Comparison of ENCODE assay signal across 14 cellular contexts in the genomic region with DNA sequence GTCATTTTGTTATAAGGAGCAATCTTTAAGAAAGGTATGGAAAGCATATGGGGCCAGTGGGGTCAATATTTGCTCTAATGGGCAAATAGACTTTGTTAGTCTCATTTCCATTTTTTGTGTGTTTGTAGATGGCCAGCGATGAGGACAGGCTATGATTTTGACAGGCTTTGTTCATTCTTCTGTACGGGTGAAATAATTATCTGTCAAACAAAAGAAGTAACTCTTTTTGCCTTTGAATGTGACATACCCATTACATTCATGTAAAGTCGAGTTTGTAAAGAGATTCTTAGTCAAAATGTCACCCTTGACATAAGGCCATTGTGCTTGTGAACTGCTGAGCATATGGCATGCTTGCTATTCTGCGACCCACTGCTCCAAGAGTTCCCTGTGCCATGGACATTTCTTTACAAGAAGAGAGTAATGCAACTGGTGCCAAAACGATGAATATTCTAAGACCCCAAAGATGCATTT.
"Had no signal": no experiment of that assay in that cellular context is flagged by ENCODE, and none has a peak within 500 bp of the region (broad histone marks: within the 10 kb centered on the region; RNA-seq: fewer than 3 reads in every experiment).

No MANE protein-coding gene starts in this region.

- H3K36me3 ChIP-seq: gastrocnemius medialis, heart right ventricle had no signal

- H3K27ac ChIP-seq: dorsolateral prefrontal cortex, gastrocnemius medialis, heart right ventricle had no signal

- ATAC-seq: activated T-helper 17 cell treated with anti-CD3 and anti-CD28 coated beads, Interleukin-2, amount 50 U/mL, for 72 hours; gastrocnemius medialis; heart right ventricle; natural killer cell had no signal

- H3K4me3 ChIP-seq: dorsolateral prefrontal cortex, gastrocnemius medialis, heart right ventricle, lung had no signal

- H3K9me3 ChIP-seq: gastrocnemius medialis, heart right ventricle had no signal

- DNase-seq: activated CD4-positive, alpha-beta T cell treated with anti-CD3 and anti-CD28 coated beads, Interleukin-2, amount 50 U/mL, for 4 hours; activated CD4-positive, CD25-positive, alpha-beta regulatory T cell treated with anti-CD3 and anti-CD28 coated beads, Interleukin-2, amount 50 U/mL, for 72 hours; activated naive CD4-positive, alpha-beta T cell treated with anti-CD3 and anti-CD28 coated beads, Interleukin-2, amount 10 ng/mL, durations not matched to agents 7 days and 5 days; dorsolateral prefrontal cortex; erythroblast; gastrocnemius medialis; heart right ventricle; left colon; natural killer cell; nucleus accumbens; right cardiac atrium; T-helper 9 cell had no signal

- H3K27me3 ChIP-seq: gastrocnemius medialis, heart right ventricle had no signal
